In genomic region chr20:62951896-62952372, GRCh38 we compare ENCODE assay signal across 12 cellular contexts. TPM values are rescaled to one million over a fixed set of nuclear protein-coding genes. Genes with fewer than 3 reads are reported as not detected.
DNase-seq lines count a peak whose midpoint lies in the region; ATAC-seq and TF ChIP-seq lines count a peak whose summit lies in the region.
"Had no signal": no experiment of that assay in that cellular context is flagged by ENCODE, and none has a peak within 500 bp of the region (broad histone marks: within the 10 kb centered on the region; RNA-seq: fewer than 3 reads in every experiment).

No MANE protein-coding gene starts in this region.

- no peak for TF ChIP-seq CTCF in activated CD8-positive, alpha-beta T cell treated with anti-CD3 and anti-CD28 coated beads for 36 hours (IDR thresholded peaks at IDR 0.05)
- no peak for TF ChIP-seq CTCF in spleen (IDR thresholded peaks at IDR 0.05 in 8 of 11, conservative IDR thresholded peaks at IDR 0.05 in 3 of 11)

- intact Hi-C loops in activated CD8-positive, alpha-beta T cell treated with anti-CD3 and anti-CD28 coated beads for 36 hours (cut with micrococcal nuclease): loop anchor here (10.0 kb wide), 1 partner anchor 47 kb away; no protein-coding TSS in a partner anchor
- intact Hi-C loops in spleen (cut with DNase I; ENCODE audit: low total_unique reads): no loop called here

- ATAC-seq in activated CD8-positive, alpha-beta T cell treated with anti-CD3 and anti-CD28 coated beads for 36 hours: no peak
- ATAC-seq in GM21526 (IDR thresholded peaks at IDR 0.05; ENCODE audit: low FRiP score, unreplicated experiment): no peak

- H3K4me3 ChIP-seq in iPS-18c (ENCODE audit: insufficient read depth, low read depth, low read length): peak overlapping the region; percentile 44
- H3K4me3 ChIP-seq in spleen: peak overlapping the region in 7 of 8 donors; percentile 25 to 76 (median 47)

- no peak for DNase-seq in T-helper 2 cell treated with Interferon-gamma antibody and Interleukin-4, amounts not matched to agents 5 μg/mL and 100 μg/mL, for 36 hours (ENCODE audit: low spot score)
- DNase-seq in T-helper 2 cell: no peak
- DNase-seq in activated CD8-positive, alpha-beta T cell treated with anti-CD3 and anti-CD28 coated beads for 36 hours: no peak
- DNase-seq in spleen: peak; percentile 78
- DNase-seq in glomerular visceral epithelial cell (ENCODE audit: extremely low spot score): no peak
- no peak for DNase-seq in NAMALWA (ENCODE audit: low spot score)
- DNase-seq: retina had no signal

- CTCF ChIA-PET in activated CD8-positive, alpha-beta T cell treated with anti-CD3 and anti-CD28 coated beads for 36 hours (lab: Charles Lee): no interaction called here

- H3K27me3 ChIP-seq in spleen (replicated peaks in 1 of 7): no peaks in the 10 kb centered on the region

- H3K36me3 Mint-ChIP-seq in T-helper 2 cell treated with Interferon-gamma antibody and Interleukin-4, amounts not matched to agents 5 μg/mL and 100 μg/mL, for 36 hours (ENCODE audit: low read depth): peaks cover 40% of the 10 kb centered on the region
- H3K36me3 Mint-ChIP-seq in activated CD8-positive, alpha-beta T cell treated with anti-CD3 and anti-CD28 coated beads for 36 hours (ENCODE audit: low read depth): peaks cover 54% of the 10 kb centered on the region

- H3K9me3 ChIP-seq in iPS-18c (ENCODE audit: control insufficient read depth, insufficient read depth, low read length) (no peaks in the 10 kb centered on the region), spleen (no peaks in the 10 kb centered on the region)

- peaks cover 0 to 51% (median 22%) of the 10 kb centered on the region in 6 donors for H3K36me3 ChIP-seq in spleen

- H3K27me3 Mint-ChIP-seq in T-helper 2 cell treated with Interferon-gamma antibody and Interleukin-4, amounts not matched to agents 5 μg/mL and 100 μg/mL, for 36 hours (ENCODE audit: low read depth): no peaks in the 10 kb centered on the region
- H3K27me3 Mint-ChIP-seq in activated CD8-positive, alpha-beta T cell treated with anti-CD3 and anti-CD28 coated beads for 36 hours: no peaks in the 10 kb centered on the region

- H3K27ac Mint-ChIP-seq in T-helper 2 cell treated with Interferon-gamma antibody and Interleukin-4, amounts not matched to agents 5 μg/mL and 100 μg/mL, for 36 hours: peak overlapping the region; percentile 80
- H3K27ac Mint-ChIP-seq in activated CD8-positive, alpha-beta T cell treated with anti-CD3 and anti-CD28 coated beads for 36 hours: peak overlapping the region; percentile 73

- POLR2A ChIA-PET in activated CD8-positive, alpha-beta T cell treated with anti-CD3 and anti-CD28 coated beads for 36 hours (lab: Charles Lee): interaction anchor here (1.0 to 2.5 kb wide), 2 partner anchors 13 to 27 kb away, joined by 5 to 8 read pairs; partner anchors contain the start of gene GID8

- peaks cover 8% of the 10 kb centered on the region for H3K4me1 Mint-ChIP-seq in T-helper 2 cell treated with Interferon-gamma antibody and Interleukin-4, amounts not matched to agents 5 μg/mL and 100 μg/mL, for 36 hours (ENCODE audit: low read depth)
- peaks cover 20% of the 10 kb centered on the region for H3K4me1 Mint-ChIP-seq in activated CD8-positive, alpha-beta T cell treated with anti-CD3 and anti-CD28 coated beads for 36 hours (ENCODE audit: low read depth)

- 70 to 88% (median 85%) methylated on average over 3 to 8 of the region's 8 CpGs for WGBS in spleen, 5 donors

- TF ChIP-seq POLR2A in spleen (IDR thresholded peaks at IDR 0.05): no peak

- peak overlapping the region; percentile 74 for H3K4me3 Mint-ChIP-seq in T-helper 2 cell treated with Interferon-gamma antibody and Interleukin-4, amounts not matched to agents 5 μg/mL and 100 μg/mL, for 36 hours
- peak overlapping the region; percentile 85 for H3K4me3 Mint-ChIP-seq in activated CD8-positive, alpha-beta T cell treated with anti-CD3 and anti-CD28 coated beads for 36 hours

- no peaks in the 10 kb centered on the region for H3K9me3 Mint-ChIP-seq in T-helper 2 cell treated with Interferon-gamma antibody and Interleukin-4, amounts not matched to agents 5 μg/mL and 100 μg/mL, for 36 hours
- no peaks in the 10 kb centered on the region for H3K9me3 Mint-ChIP-seq in activated CD8-positive, alpha-beta T cell treated with anti-CD3 and anti-CD28 coated beads for 36 hours

- peaks cover 22 to 59% (median 39%) of the 10 kb centered on the region in 6 donors for H3K4me1 ChIP-seq in spleen

- H3K27ac ChIP-seq in spleen: peak overlapping the region; percentile 78 to 92 (median 88)

RNA-seq across cellular contexts. Expression of gene SLC17A9, which starts 0.6 kb away (rescaled TPM):
- total RNA-seq in activated CD8-positive, alpha-beta T cell treated with anti-CD3 and anti-CD28 coated beads for 36 hours: 10 to 100 TPM; 78.5 to 78.7 TPM
- 10 to 100 TPM; 18.8 to 41.9 (median 31.4) TPM for total RNA-seq in spleen
- 10 to 100 TPM; 34.4 to 95.3 (median 41.5) TPM for polyA plus RNA-seq in spleen
- total RNA-seq: A172 had no signal

RNA-seq across cellular contexts. Expression of gene GID8, which starts 14.0 kb away (rescaled TPM):
- 10 to 100 TPM; 39.2 to 42.2 TPM for total RNA-seq in activated CD8-positive, alpha-beta T cell treated with anti-CD3 and anti-CD28 coated beads for 36 hours
- total RNA-seq in spleen: 10 to 100 TPM; 26.5 to 33.3 (median 29.6) TPM
- 10 to 100 TPM in 2 of 3 donors, 1 to 10 TPM in 1; 9.7 to 12.9 (median 12.0) TPM for polyA plus RNA-seq in spleen

RNA-seq across cellular contexts. Expression of gene DIDO1, which starts 25.6 kb away (rescaled TPM):
- 10 to 100 TPM; 45.9 to 47.4 TPM for total RNA-seq in activated CD8-positive, alpha-beta T cell treated with anti-CD3 and anti-CD28 coated beads for 36 hours
- 10 to 100 TPM; 61.2 to 79.6 (median 76.0) TPM for total RNA-seq in spleen
- polyA plus RNA-seq in spleen: 10 to 100 TPM; 17.4 to 23.2 (median 17.8) TPM

RNA-seq across cellular contexts. Expression of gene BHLHE23, which starts 54.8 kb away (rescaled TPM):
- not detected for total RNA-seq in activated CD8-positive, alpha-beta T cell treated with anti-CD3 and anti-CD28 coated beads for 36 hours
- total RNA-seq in spleen: not detected
- not detected for polyA plus RNA-seq in spleen
- total RNA-seq: A172, RPMI7951 had no signal
- polyA plus RNA-seq: esophagus had no signal
